ENCODE assay signal across 2 cellular contexts in the genomic region with DNA sequence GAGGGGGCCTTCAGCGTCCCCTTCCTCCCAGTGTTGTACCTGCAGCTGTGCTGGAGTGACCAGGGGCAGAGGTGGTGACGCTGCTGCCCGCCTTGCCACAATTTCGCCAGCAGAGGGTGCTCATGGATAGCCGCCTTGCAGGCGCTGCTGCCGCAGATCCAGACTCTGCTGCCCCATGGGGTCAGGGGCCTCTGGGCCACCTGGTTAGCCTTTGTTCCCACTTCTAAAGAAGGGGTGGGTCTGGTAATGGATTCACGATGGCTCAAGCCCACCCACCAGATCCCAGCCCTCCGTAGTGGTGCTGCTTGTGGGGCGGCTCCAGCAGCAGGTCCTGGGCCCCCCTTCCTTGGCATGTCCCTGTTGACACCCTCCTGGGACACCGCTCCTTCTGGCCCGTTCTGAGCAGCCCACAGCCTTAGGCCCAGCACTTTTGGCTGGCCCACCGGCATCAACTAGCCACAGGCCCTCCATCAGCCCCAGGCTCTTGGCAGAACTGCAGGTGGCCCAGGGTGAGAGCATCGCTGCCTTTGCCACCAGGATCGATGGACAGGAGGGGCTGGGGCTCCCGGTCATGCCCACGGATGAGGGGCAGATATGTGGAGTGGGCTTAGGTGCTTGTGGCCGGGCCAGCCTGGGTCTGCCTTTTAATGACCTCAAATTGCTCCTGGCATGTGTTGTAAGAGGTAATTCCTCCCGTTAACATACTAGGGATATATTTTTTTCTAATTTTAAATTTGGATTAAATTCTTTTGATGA.
TF ChIP-seq lines count a peak whose summit lies in the region.

No MANE protein-coding gene starts in this region.

TF ChIP-seq in WTC11, 78 proteins besides CTCF, POLR2A, EP300 and RAD21:
- TF ChIP-seq, protein P1, sequence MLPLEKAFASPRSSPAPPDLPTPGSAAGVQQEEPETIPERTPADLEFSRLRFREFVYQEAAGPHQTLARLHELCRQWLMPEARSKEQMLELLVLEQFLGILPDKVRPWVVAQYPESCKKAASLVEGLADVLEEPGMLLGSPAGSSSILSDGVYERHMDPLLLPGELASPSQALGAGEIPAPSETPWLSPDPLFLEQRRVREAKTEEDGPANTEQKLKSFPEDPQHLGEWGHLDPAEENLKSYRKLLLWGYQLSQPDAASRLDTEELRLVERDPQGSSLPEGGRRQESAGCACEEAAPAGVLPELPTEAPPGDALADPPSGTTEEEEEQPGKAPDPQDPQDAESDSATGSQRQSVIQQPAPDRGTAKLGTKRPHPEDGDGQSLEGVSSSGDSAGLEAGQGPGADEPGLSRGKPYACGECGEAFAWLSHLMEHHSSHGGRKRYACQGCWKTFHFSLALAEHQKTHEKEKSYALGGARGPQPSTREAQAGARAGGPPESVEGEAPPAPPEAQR (CRISPR knock-in tag; IDR thresholded peaks at IDR 0.05): no peak
- TF ChIP-seq FOXK1 (CRISPR knock-in tag; IDR thresholded peaks at IDR 0.05) (0 out of 2 replicates have a peak, but pooled peaks have one; percentile 17), FOXP1 (CRISPR knock-in tag; IDR thresholded peaks at IDR 0.05; ENCODE audit: borderline replicate concordance) (peak; percentile 51; the same call in 1 of the 2 replicates), CREM (CRISPR knock-in tag; IDR thresholded peaks at IDR 0.05) (no peak), ZNF263 (CRISPR knock-in tag; IDR thresholded peaks at IDR 0.05; ENCODE audit: low read depth) (no peak), OVOL2 (CRISPR knock-in tag; IDR thresholded peaks at IDR 0.05; ENCODE audit: borderline replicate concordance) (no peak), HMGA2 (CRISPR knock-in tag; IDR thresholded peaks at IDR 0.05) (no peak), KAT7 (CRISPR knock-in tag; IDR thresholded peaks at IDR 0.05; ENCODE audit: borderline replicate concordance) (no peak), ZNF423 (CRISPR knock-in tag; IDR thresholded peaks at IDR 0.05) (peak; percentile 91)
- TF ChIP-seq, protein P2, sequence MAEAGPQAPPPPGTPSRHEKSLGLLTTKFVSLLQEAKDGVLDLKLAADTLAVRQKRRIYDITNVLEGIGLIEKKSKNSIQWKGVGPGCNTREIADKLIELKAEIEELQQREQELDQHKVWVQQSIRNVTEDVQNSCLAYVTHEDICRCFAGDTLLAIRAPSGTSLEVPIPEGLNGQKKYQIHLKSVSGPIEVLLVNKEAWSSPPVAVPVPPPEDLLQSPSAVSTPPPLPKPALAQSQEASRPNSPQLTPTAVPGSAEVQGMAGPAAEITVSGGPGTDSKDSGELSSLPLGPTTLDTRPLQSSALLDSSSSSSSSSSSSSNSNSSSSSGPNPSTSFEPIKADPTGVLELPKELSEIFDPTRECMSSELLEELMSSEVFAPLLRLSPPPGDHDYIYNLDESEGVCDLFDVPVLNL (CRISPR knock-in tag; IDR thresholded peaks at IDR 0.05; ENCODE audit: borderline replicate concordance, low read depth): no peak
- TF ChIP-seq, protein P3, sequence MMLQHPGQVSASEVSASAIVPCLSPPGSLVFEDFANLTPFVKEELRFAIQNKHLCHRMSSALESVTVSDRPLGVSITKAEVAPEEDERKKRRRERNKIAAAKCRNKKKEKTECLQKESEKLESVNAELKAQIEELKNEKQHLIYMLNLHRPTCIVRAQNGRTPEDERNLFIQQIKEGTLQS (CRISPR knock-in tag; conservative IDR thresholded peaks at IDR 0.05): no peak
- TF ChIP-seq, protein P4, sequence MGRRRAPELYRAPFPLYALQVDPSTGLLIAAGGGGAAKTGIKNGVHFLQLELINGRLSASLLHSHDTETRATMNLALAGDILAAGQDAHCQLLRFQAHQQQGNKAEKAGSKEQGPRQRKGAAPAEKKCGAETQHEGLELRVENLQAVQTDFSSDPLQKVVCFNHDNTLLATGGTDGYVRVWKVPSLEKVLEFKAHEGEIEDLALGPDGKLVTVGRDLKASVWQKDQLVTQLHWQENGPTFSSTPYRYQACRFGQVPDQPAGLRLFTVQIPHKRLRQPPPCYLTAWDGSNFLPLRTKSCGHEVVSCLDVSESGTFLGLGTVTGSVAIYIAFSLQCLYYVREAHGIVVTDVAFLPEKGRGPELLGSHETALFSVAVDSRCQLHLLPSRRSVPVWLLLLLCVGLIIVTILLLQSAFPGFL (CRISPR knock-in tag; IDR thresholded peaks at IDR 0.05; ENCODE audit: borderline replicate concordance): no peak
- TF ChIP-seq, protein P5, sequence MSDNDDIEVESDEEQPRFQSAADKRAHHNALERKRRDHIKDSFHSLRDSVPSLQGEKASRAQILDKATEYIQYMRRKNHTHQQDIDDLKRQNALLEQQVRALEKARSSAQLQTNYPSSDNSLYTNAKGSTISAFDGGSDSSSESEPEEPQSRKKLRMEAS (CRISPR knock-in tag; IDR thresholded peaks at IDR 0.05): peak; percentile 32; the same call in 1 of the 2 replicates

TF ChIP-seq in H1, 55 proteins besides CTCF, POLR2A, EP300 and RAD21:
- TF ChIP-seq SIRT6 (IDR thresholded peaks at IDR 0.05; ENCODE audit: low read length) (no peak), JUND (IDR thresholded peaks at IDR 0.05; ENCODE audit: low read length) (peak; percentile 32; the same call in 1 of the 2 replicates), PHF8 (conservative IDR thresholded peaks at IDR 0.05; ENCODE audit: low read depth, low read length) (no peak), CEBPB (IDR thresholded peaks at IDR 0.05; ENCODE audit: low read depth, low read length) (no peak), HDAC2 (IDR thresholded peaks at IDR 0.05; ENCODE audit: borderline replicate concordance in 1 of 2, low read depth in 2 of 2, low read length in 2 of 2) (no peak), RFX5 (IDR thresholded peaks at IDR 0.05; ENCODE audit: borderline replicate concordance, low read depth, low read length) (no peak), KDM5A (IDR thresholded peaks at IDR 0.05; ENCODE audit: low read length) (no peak), POU5F1 (IDR thresholded peaks at IDR 0.05; ENCODE audit: low read depth, low read length) (no peak), RBBP5 (IDR thresholded peaks at IDR 0.05; ENCODE audit: borderline replicate concordance, low read depth, low read length) (no peak), BACH1 (IDR thresholded peaks at IDR 0.05; ENCODE audit: low read length) (no peak), CREB1 (IDR thresholded peaks at IDR 0.05) (peak; percentile 87), SIX5 (IDR thresholded peaks at IDR 0.05; ENCODE audit: low read depth, low read length) (no peak), YY1 (IDR thresholded peaks at IDR 0.05; ENCODE audit: low read depth, low read length) (0 out of 2 replicates have a peak, but pooled peaks have one; percentile 28), TBP (IDR thresholded peaks at IDR 0.05; ENCODE audit: low read depth, low read length) (no peak), GTF2F1 (IDR thresholded peaks at IDR 0.05; ENCODE audit: borderline replicate concordance, low read depth, low read length) (no peak), HDAC6 (IDR thresholded peaks at IDR 0.05; ENCODE audit: low read depth, low read length) (no peak), GABPA (IDR thresholded peaks at IDR 0.05; ENCODE audit: borderline replicate concordance, insufficient read depth, low read length) (peak; percentile 68; the same call in 1 of the 2 replicates), CBX8 (IDR thresholded peaks at IDR 0.05; ENCODE audit: borderline replicate concordance, low read depth, low read length) (no peak), TAF1 (IDR thresholded peaks at IDR 0.05; ENCODE audit: low read depth, low read length) (no peak), SP2 (IDR thresholded peaks at IDR 0.05; ENCODE audit: low read length) (no peak), JUN (IDR thresholded peaks at IDR 0.05; ENCODE audit: low read depth, low read length) (no peak), KDM1A (IDR thresholded peaks at IDR 0.05; ENCODE audit: borderline replicate concordance, low read length) (no peak), POLR2AphosphoS5 (IDR thresholded peaks at IDR 0.05; ENCODE audit: low read depth, low read length) (no peak), EGR1 (IDR thresholded peaks at IDR 0.05; ENCODE audit: borderline replicate concordance, low read depth, low read length) (no peak), ASH2L (IDR thresholded peaks at IDR 0.05; ENCODE audit: low read length) (no peak), BRCA1 (IDR thresholded peaks at IDR 0.05; ENCODE audit: low read depth, low read length) (no peak), RXRA (IDR thresholded peaks at IDR 0.05; ENCODE audit: insufficient read depth, low read depth, low read length) (no peak), FOSL1 (IDR thresholded peaks at IDR 0.05; ENCODE audit: insufficient read depth, low read depth, low read length) (no peak), SAP30 (IDR thresholded peaks at IDR 0.05; ENCODE audit: insufficient read depth, insufficient replicate concordance, low read length) (no peak), SUZ12 (IDR thresholded peaks at IDR 0.05; ENCODE audit: low read length) (no peak), ZNF274 (IDR thresholded peaks at IDR 0.05; ENCODE audit: borderline replicate concordance, extremely low read depth, low read length) (no peak), NANOG (IDR thresholded peaks at IDR 0.05; ENCODE audit: insufficient read depth, low read depth, low read length, poor library complexity, severe bottlenecking) (no peak), RNF2 (IDR thresholded peaks at IDR 0.05; ENCODE audit: borderline replicate concordance, low read depth, low read length, missing control alignments, poor library complexity, severe bottlenecking) (no peak), CTBP2 (IDR thresholded peaks at IDR 0.05; ENCODE audit: borderline replicate concordance, insufficient read depth, insufficient read length, low read length) (no peak), EZH2 (IDR thresholded peaks at IDR 0.05; ENCODE audit: low read depth, low read length, severe bottlenecking) (no peak), MAFK (IDR thresholded peaks at IDR 0.05; ENCODE audit: low read depth, low read length) (no peak), NRF1 (IDR thresholded peaks at IDR 0.05; ENCODE audit: low read depth, low read length) (no peak), TEAD4 (IDR thresholded peaks at IDR 0.05; ENCODE audit: low read depth, low read length) (no peak), CHD2 (IDR thresholded peaks at IDR 0.05; ENCODE audit: low read length) (no peak)
- TF ChIP-seq, protein P3 (IDR thresholded peaks at IDR 0.05; ENCODE audit: insufficient read depth, low read depth, low read length): 0 out of 2 replicates have a peak, but pooled peaks have one; percentile 39
- TF ChIP-seq, protein P6, sequence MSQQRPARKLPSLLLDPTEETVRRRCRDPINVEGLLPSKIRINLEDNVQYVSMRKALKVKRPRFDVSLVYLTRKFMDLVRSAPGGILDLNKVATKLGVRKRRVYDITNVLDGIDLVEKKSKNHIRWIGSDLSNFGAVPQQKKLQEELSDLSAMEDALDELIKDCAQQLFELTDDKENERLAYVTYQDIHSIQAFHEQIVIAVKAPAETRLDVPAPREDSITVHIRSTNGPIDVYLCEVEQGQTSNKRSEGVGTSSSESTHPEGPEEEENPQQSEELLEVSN (IDR thresholded peaks at IDR 0.05): no peak
- TF ChIP-seq, protein P7, sequence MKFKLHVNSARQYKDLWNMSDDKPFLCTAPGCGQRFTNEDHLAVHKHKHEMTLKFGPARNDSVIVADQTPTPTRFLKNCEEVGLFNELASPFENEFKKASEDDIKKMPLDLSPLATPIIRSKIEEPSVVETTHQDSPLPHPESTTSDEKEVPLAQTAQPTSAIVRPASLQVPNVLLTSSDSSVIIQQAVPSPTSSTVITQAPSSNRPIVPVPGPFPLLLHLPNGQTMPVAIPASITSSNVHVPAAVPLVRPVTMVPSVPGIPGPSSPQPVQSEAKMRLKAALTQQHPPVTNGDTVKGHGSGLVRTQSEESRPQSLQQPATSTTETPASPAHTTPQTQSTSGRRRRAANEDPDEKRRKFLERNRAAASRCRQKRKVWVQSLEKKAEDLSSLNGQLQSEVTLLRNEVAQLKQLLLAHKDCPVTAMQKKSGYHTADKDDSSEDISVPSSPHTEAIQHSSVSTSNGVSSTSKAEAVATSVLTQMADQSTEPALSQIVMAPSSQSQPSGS (IDR thresholded peaks at IDR 0.05; ENCODE audit: low read length): no peak
- TF ChIP-seq, protein P8, sequence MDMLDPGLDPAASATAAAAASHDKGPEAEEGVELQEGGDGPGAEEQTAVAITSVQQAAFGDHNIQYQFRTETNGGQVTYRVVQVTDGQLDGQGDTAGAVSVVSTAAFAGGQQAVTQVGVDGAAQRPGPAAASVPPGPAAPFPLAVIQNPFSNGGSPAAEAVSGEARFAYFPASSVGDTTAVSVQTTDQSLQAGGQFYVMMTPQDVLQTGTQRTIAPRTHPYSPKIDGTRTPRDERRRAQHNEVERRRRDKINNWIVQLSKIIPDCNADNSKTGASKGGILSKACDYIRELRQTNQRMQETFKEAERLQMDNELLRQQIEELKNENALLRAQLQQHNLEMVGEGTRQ (IDR thresholded peaks at IDR 0.05; ENCODE audit: low read length): no peak
